7 cellular contexts compared by ENCODE assay signal in the genomic region with DNA sequence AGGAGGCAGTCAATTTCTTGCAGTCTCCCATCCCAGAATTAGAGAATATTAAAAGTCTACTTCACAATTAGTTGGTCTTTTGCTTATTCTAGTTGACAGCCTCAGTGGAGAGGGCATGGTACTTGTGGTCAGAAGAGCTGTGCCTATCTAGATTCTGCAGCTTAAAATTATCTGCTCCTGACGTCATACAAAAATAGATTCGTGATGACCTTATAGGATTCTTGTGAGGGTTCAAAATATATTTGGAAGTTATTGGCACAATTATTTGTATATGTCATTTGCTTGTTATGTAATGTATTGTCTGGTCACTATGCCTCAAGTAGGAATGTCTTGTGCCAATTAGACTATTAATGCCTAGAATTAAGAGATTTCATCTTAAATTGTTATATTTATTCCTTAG.
"Had no signal": no experiment of that assay in that cellular context is flagged by ENCODE, and none has a peak within 500 bp of the region (broad histone marks: within the 10 kb centered on the region; RNA-seq: fewer than 3 reads in every experiment).

No MANE protein-coding gene starts in this region.

- H3K9ac ChIP-seq: KMS-11 had no signal

- FAIRE-seq: HTR-8/SVneo, K562 had no signal

- DNase-seq: IMR-90, KBM-7, KG1 had no signal

- ATAC-seq: K562 had no signal

- H3K27ac ChIP-seq: HL-60, KMS-11 had no signal

- H3K4me3 ChIP-seq: K562 had no signal

- H3K4me2 ChIP-seq: KMS-11 had no signal
